Comparison of ENCODE assay signal across 8 cellular contexts in genomic region chr10:133687689-133688440, GRCh38.
DNase-seq lines count a peak whose midpoint lies in the region; ATAC-seq and TF ChIP-seq lines count a peak whose summit lies in the region.
"Not testable (repeated sequence)": the region's sequence is repeated elsewhere in the genome, so short reads cannot be mapped to it uniquely, and the experiment has no call there.

No MANE protein-coding gene starts in this region.

- H3K4me1 ChIP-seq in lung (ENCODE audit: control insufficient read depth in 2 of 2, insufficient read depth in 2 of 2, low read length in 2 of 2); thoracic aorta (ENCODE audit: control insufficient read depth in 1 of 2, low read depth in 2 of 2): not testable (repeated sequence)

- not testable (repeated sequence) for H3K9me3 Mint-ChIP-seq in effector memory CD8-positive, alpha-beta T cell

- H3K9me3 ChIP-seq in lung (ENCODE audit: control insufficient read depth in 2 of 2, insufficient read depth in 1 of 2, low read length in 1 of 2); thoracic aorta: not testable (repeated sequence)

- H3K27ac ChIP-seq in lung (ENCODE audit: low read depth in 1 of 2, low read length in 1 of 2); thoracic aorta: not testable (repeated sequence)

- not testable (repeated sequence) for H3K27me3 ChIP-seq in lung (ENCODE audit: control insufficient read depth, insufficient read depth); thoracic aorta (replicated peaks; ENCODE audit: insufficient read depth)

- TF ChIP-seq CTCF in lung (IDR thresholded peaks at IDR 0.05; ENCODE audit: control extremely low read depth, extremely low read depth); thoracic aorta (IDR thresholded peaks at IDR 0.05): not testable (repeated sequence)

- not testable (repeated sequence) for H3K36me3 ChIP-seq in lung (ENCODE audit: control insufficient read depth in 2 of 2, insufficient read depth in 2 of 2, low read length in 2 of 2); thoracic aorta

- H3K36me3 Mint-ChIP-seq in effector memory CD8-positive, alpha-beta T cell (ENCODE audit: insufficient read depth) = not testable (repeated sequence)

- not testable (repeated sequence) for H3K27ac Mint-ChIP-seq in effector memory CD8-positive, alpha-beta T cell

- H3K4me1 Mint-ChIP-seq in effector memory CD8-positive, alpha-beta T cell (ENCODE audit: low read depth in 2 of 2) = not testable (repeated sequence)

- not testable (repeated sequence) for H3K4me3 Mint-ChIP-seq in effector memory CD8-positive, alpha-beta T cell

- not testable (repeated sequence) for DNase-seq in effector memory CD8-positive, alpha-beta T cell; lung (ENCODE audit: low spot score); thoracic aorta (ENCODE audit: low spot score)

- ATAC-seq in GM18909 (IDR thresholded peaks at IDR 0.05; ENCODE audit: poor library complexity, unreplicated experiment) (peak; percentile 66), GM21717 (IDR thresholded peaks at IDR 0.05; ENCODE audit: unreplicated experiment) (peak; percentile 52), HG02870 (IDR thresholded peaks at IDR 0.05; ENCODE audit: unreplicated experiment) (peak; percentile 38), HG03354 (IDR thresholded peaks at IDR 0.05; ENCODE audit: poor library complexity, severe bottlenecking, unreplicated experiment) (peak; percentile 67), lung (ENCODE audit: insufficient read depth, low FRiP score) (peak; percentile 81), thoracic aorta (ENCODE audit: insufficient number of reproducible peaks, low FRiP score, low read depth) (peak; percentile 94)
- peak; percentile 35 to 44 for ATAC-seq in activated CD4-positive, CD25-positive, alpha-beta regulatory T cell treated with anti-CD3 and anti-CD28 coated beads, Interleukin-2, amount 50 U/mL, for 24 hours
- peak; percentile 10 for ATAC-seq in effector memory CD8-positive, alpha-beta T cell (replicated peaks)

- not testable (repeated sequence) for H3K27me3 Mint-ChIP-seq in effector memory CD8-positive, alpha-beta T cell

- 44 to 49% methylated on average over 4 of the region's 6 CpGs for WGBS in lung, 2 donors

- not testable (repeated sequence) for H3K4me3 ChIP-seq in lung, thoracic aorta

Comparison
In these comparisons a context has a peak if more than half of its experiments do, and no peak if none do; other contexts are left out.
1. ATAC-seq: peak in every context shown above with its lines; median percentile 94 in thoracic aorta; 81 in lung; 67 in HG03354; 66 in GM18909; 52 in GM21717; 40 in activated CD4-positive, CD25-positive, alpha-beta regulatory T cell treated with anti-CD3 and anti-CD28 coated beads, Interleukin-2, amount 50 U/mL, for 24 hours; 38 in HG02870; 10 in effector memory CD8-positive, alpha-beta T cell.